13 cellular contexts compared by ENCODE assay signal in genomic region chr22:49793871-49794270, GRCh38. TPM values are rescaled to one million over a fixed set of nuclear protein-coding genes. Genes with fewer than 3 reads are reported as not detected.
A peak's percentile ranks its signal among the peaks of the same experiment; 100 is the strongest.
DNase-seq lines count a peak whose midpoint lies in the region; ATAC-seq and TF ChIP-seq lines count a peak whose summit lies in the region.
"Had no signal": no experiment of that assay in that cellular context is flagged by ENCODE, and none has a peak within 500 bp of the region (broad histone marks: within the 10 kb centered on the region; RNA-seq: fewer than 3 reads in every experiment).

No MANE protein-coding gene starts in this region.

- H3K4me1 Mint-ChIP-seq in activated CD8-positive, alpha-beta T cell treated with anti-CD3 and anti-CD28 coated beads, Interleukin-2, amount 10 ng/mL, durations not matched to agents 7 days and 5 days (ENCODE audit: low read depth): peaks cover 40% of the 10 kb centered on the region

- H3K27me3 ChIP-seq in esophagus muscularis mucosa: no peaks in the 10 kb centered on the region
- H3K27me3 ChIP-seq in prostate gland (replicated peaks; ENCODE audit: insufficient read depth): no peaks in the 10 kb centered on the region
- no peaks in the 10 kb centered on the region for H3K27me3 ChIP-seq in thymus (ENCODE audit: control insufficient read depth, insufficient read depth)

- ATAC-seq in activated CD8-positive, alpha-beta T cell treated with anti-CD3 and anti-CD28 coated beads, Interleukin-2, amount 10 ng/mL, durations not matched to agents 7 days and 5 days: no peak
- ATAC-seq in GM21526 (IDR thresholded peaks at IDR 0.05; ENCODE audit: low FRiP score, unreplicated experiment): no peak
- ATAC-seq: HCT116 had no signal

- H3K4me3 Mint-ChIP-seq in activated CD8-positive, alpha-beta T cell treated with anti-CD3 and anti-CD28 coated beads, Interleukin-2, amount 10 ng/mL, durations not matched to agents 7 days and 5 days: no peak overlapping the region
- H3K4me3 Mint-ChIP-seq: B cell had no signal

- TF ChIP-seq CTCF in VCaP (conservative IDR thresholded peaks at IDR 0.05): no peak
- no peak for TF ChIP-seq CTCF in esophagus muscularis mucosa (IDR thresholded peaks at IDR 0.05)
- no peak for TF ChIP-seq CTCF in prostate gland (IDR thresholded peaks at IDR 0.05)

- POLR2A ChIA-PET in activated CD8-positive, alpha-beta T cell treated with anti-CD3 and anti-CD28 coated beads, Interleukin-2, amount 10 ng/mL, durations not matched to agents 7 days and 5 days (lab: Charles Lee): no interaction called here

- H3K4me1 ChIP-seq in esophagus muscularis mucosa: peaks cover 45 to 57% (median 56%) of the 10 kb centered on the region in 4 donors
- peaks cover 16% of the 10 kb centered on the region for H3K4me1 ChIP-seq in prostate gland (replicated peaks)
- peaks cover 13% of the 10 kb centered on the region for H3K4me1 ChIP-seq in thymus (ENCODE audit: control insufficient read depth, insufficient read depth, low read length)

- intact Hi-C loops in esophagus muscularis mucosa (cut with DNase I) (loop anchor here (5.0 kb wide), 1 partner anchor 123 kb away; the partner anchor contains the start of genes ALG12 and CRELD2), prostate gland (cut with DNase I) (no loop called here)

- peaks cover 69% of the 10 kb centered on the region for H3K36me3 Mint-ChIP-seq in activated CD8-positive, alpha-beta T cell treated with anti-CD3 and anti-CD28 coated beads, Interleukin-2, amount 10 ng/mL, durations not matched to agents 7 days and 5 days (ENCODE audit: low read depth)

- TF ChIP-seq EP300 in esophagus muscularis mucosa (IDR thresholded peaks at IDR 0.05): no peak

- 71% methylated on average over 23 of the region's 23 CpGs for WGBS in esophagus muscularis mucosa
- WGBS in prostate gland: 55% methylated on average over 23 of the region's 23 CpGs
- 97% methylated on average over 23 of the region's 23 CpGs for WGBS in thymus

- H3K27ac ChIP-seq in VCaP (peak overlapping the region; percentile 34), esophagus muscularis mucosa (replicated peaks in 1 of 4) (peak overlapping the region; percentile 38 to 60 (median 54)), prostate gland (peak overlapping the region; percentile 14 to 29), thymus (ENCODE audit: low read depth) (peak overlapping the region; percentile 25)
- H3K27ac ChIP-seq: GM23248, HL-60 had no signal

- no peak overlapping the region for H3K27ac Mint-ChIP-seq in activated CD8-positive, alpha-beta T cell treated with anti-CD3 and anti-CD28 coated beads, Interleukin-2, amount 10 ng/mL, durations not matched to agents 7 days and 5 days
- H3K27ac Mint-ChIP-seq: B cell had no signal

- H3K9me3 ChIP-seq in esophagus muscularis mucosa (no peaks in the 10 kb centered on the region), prostate gland (no peaks in the 10 kb centered on the region), thymus (ENCODE audit: control insufficient read depth) (no peaks in the 10 kb centered on the region)

- H3K9me3 Mint-ChIP-seq in activated CD8-positive, alpha-beta T cell treated with anti-CD3 and anti-CD28 coated beads, Interleukin-2, amount 10 ng/mL, durations not matched to agents 7 days and 5 days (ENCODE audit: insufficient read depth): no peaks in the 10 kb centered on the region
- H3K9me3 Mint-ChIP-seq: CD4-positive, alpha-beta memory T cell had no signal

- DNase-seq in esophagus muscularis mucosa (ENCODE audit: extremely low spot score) (no peak), prostate gland (ENCODE audit: low spot score) (no peak), mesenteric fat pad (ENCODE audit: low spot score) (no peak)
- no peak for DNase-seq in activated CD8-positive, alpha-beta T cell treated with anti-CD3 and anti-CD28 coated beads, Interleukin-2, amount 10 ng/mL, durations not matched to agents 7 days and 5 days
- DNase-seq: EL, GM23248 had no signal

- no peaks in the 10 kb centered on the region for H3K27me3 Mint-ChIP-seq in activated CD8-positive, alpha-beta T cell treated with anti-CD3 and anti-CD28 coated beads, Interleukin-2, amount 10 ng/mL, durations not matched to agents 7 days and 5 days (ENCODE audit: low read depth)
- H3K27me3 Mint-ChIP-seq: B cell; CD4-positive, alpha-beta memory T cell had no signal

- CTCF ChIA-PET in activated CD8-positive, alpha-beta T cell treated with anti-CD3 and anti-CD28 coated beads, Interleukin-2, amount 10 ng/mL, durations not matched to agents 7 days and 5 days (lab: Charles Lee): no interaction called here

- no peak overlapping the region for H3K4me3 ChIP-seq in esophagus muscularis mucosa
- H3K4me3 ChIP-seq in prostate gland: no peak overlapping the region
- no peak overlapping the region for H3K4me3 ChIP-seq in thymus (ENCODE audit: low read length)
- H3K4me3 ChIP-seq: GM23248 had no signal

- no peak for TF ChIP-seq POLR2A in esophagus muscularis mucosa (IDR thresholded peaks at IDR 0.05; ENCODE audit: low read depth)
- TF ChIP-seq POLR2A in prostate gland (IDR thresholded peaks at IDR 0.05): no peak

- H3K36me3 ChIP-seq in esophagus muscularis mucosa: peaks cover 48 to 89% (median 82%) of the 10 kb centered on the region in 4 donors
- H3K36me3 ChIP-seq in prostate gland: peaks cover 9 to 38% of the 10 kb centered on the region in 2 donors
- peaks cover 85% of the 10 kb centered on the region for H3K36me3 ChIP-seq in thymus (ENCODE audit: control insufficient read depth, insufficient read depth)

RNA-seq across cellular contexts. Expression of gene BRD1, which starts 33.8 kb away (rescaled TPM):
- total RNA-seq in esophagus muscularis mucosa (10 to 100 TPM; 36.5 to 54.1 (median 51.4) TPM), prostate gland (10 to 100 TPM; 40.3 to 74.2 TPM), mesenteric fat pad (25.0 TPM)
- 43.6 TPM for polyA plus RNA-seq in thymus
- total RNA-seq in activated CD8-positive, alpha-beta T cell treated with anti-CD3 and anti-CD28 coated beads, Interleukin-2, amount 10 ng/mL, durations not matched to agents 7 days and 5 days: 10 to 100 TPM; 43.0 to 44.3 TPM

RNA-seq across cellular contexts. Expression of gene ZBED4, which starts 59.8 kb away (rescaled TPM):
- total RNA-seq in esophagus muscularis mucosa: 10 to 100 TPM in 1 of 4 donors, 1 to 10 TPM in 3; 6.6 to 11.1 (median 9.5) TPM
- 10 to 100 TPM; 10.4 to 11.2 TPM for total RNA-seq in prostate gland
- polyA plus RNA-seq in thymus: 6.4 TPM
- 10.4 TPM for total RNA-seq in mesenteric fat pad
- total RNA-seq in activated CD8-positive, alpha-beta T cell treated with anti-CD3 and anti-CD28 coated beads, Interleukin-2, amount 10 ng/mL, durations not matched to agents 7 days and 5 days: 10 to 100 TPM; 19.4 to 19.6 TPM
